Comparison of ENCODE assay signal across 9 cellular contexts in genomic region chr14:73492661-73493060, GRCh38. TPM values are rescaled to one million over a fixed set of nuclear protein-coding genes. Genes with fewer than 3 reads are reported as not detected.
DNase-seq lines count a peak whose midpoint lies in the region; ATAC-seq and TF ChIP-seq lines count a peak whose summit lies in the region.
"Had no signal": no experiment of that assay in that cellular context is flagged by ENCODE, and none has a peak within 500 bp of the region (broad histone marks: within the 10 kb centered on the region; RNA-seq: fewer than 3 reads in every experiment).

No MANE protein-coding gene starts in this region.

- H3K9me3 Mint-ChIP-seq in activated T-cell treated with anti-CD3 and anti-CD28 coated beads, Interleukin-2, amount 50 U/mL, for 4 hours, result no peaks in the 10 kb centered on the region

- H3K9me3 ChIP-seq in PC-9 (ENCODE audit: insufficient read depth, low read depth) (no peaks in the 10 kb centered on the region), smooth muscle cell (replicated peaks; ENCODE audit: low read depth) (no peaks in the 10 kb centered on the region)
- H3K9me3 ChIP-seq: esophagus squamous epithelium had no signal

- H4K20me1 ChIP-seq in PC-9 (ENCODE audit: insufficient read depth) (peaks cover 21% of the 10 kb centered on the region), smooth muscle cell (ENCODE audit: low read depth) (peaks cover 24% of the 10 kb centered on the region)

- H3K27me3 Mint-ChIP-seq in activated T-cell treated with anti-CD3 and anti-CD28 coated beads, Interleukin-2, amount 50 U/mL, for 4 hours (ENCODE audit: low read depth), result no peaks in the 10 kb centered on the region

- H3K79me2 ChIP-seq in PC-9 (ENCODE audit: low read depth), result peaks cover 29% of the 10 kb centered on the region
- H3K79me2 ChIP-seq in smooth muscle cell (ENCODE audit: low read depth), result peaks cover 8% of the 10 kb centered on the region

- TF ChIP-seq CTCF in PC-9 (conservative IDR thresholded peaks at IDR 0.05) (no peak), smooth muscle cell (IDR thresholded peaks at IDR 0.05; ENCODE audit: borderline replicate concordance, insufficient read depth, poor library complexity, severe bottlenecking) (no peak)

- no TSS peak for BruUV-seq in PC-9 (replicated peaks; lab: Mats Ljungman, UMichigan)

- H2AFZ ChIP-seq in PC-9 (no peak overlapping the region), smooth muscle cell (ENCODE audit: low read depth) (no peak overlapping the region)

- H3K4me1 ChIP-seq in PC-9 (replicated peaks; ENCODE audit: insufficient read depth) (peaks cover 23% of the 10 kb centered on the region), smooth muscle cell (ENCODE audit: low read depth) (peaks cover 15% of the 10 kb centered on the region)

- no peak for ATAC-seq in activated T-cell treated with anti-CD3 and anti-CD28 coated beads, Interleukin-2, amount 50 U/mL, for 4 hours
- no peak for ATAC-seq in HG03432 (IDR thresholded peaks at IDR 0.05; ENCODE audit: unreplicated experiment)

- peak overlapping the region; percentile 89 for H3K4me3 Mint-ChIP-seq in activated T-cell treated with anti-CD3 and anti-CD28 coated beads, Interleukin-2, amount 50 U/mL, for 4 hours

- H3K4me2 ChIP-seq in PC-9 (peak overlapping the region; percentile 98), smooth muscle cell (peak overlapping the region; percentile 90)

- H3K4me3 ChIP-seq in PC-9 (peak overlapping the region; percentile 76; the same call in 1 of the 2 replicates), smooth muscle cell (no peak overlapping the region)

- H3K9me2 ChIP-seq in PC-9 (ENCODE audit: insufficient read depth), result no peaks in the 10 kb centered on the region

- H3K36me3 Mint-ChIP-seq in activated T-cell treated with anti-CD3 and anti-CD28 coated beads, Interleukin-2, amount 50 U/mL, for 4 hours (ENCODE audit: insufficient read depth), result peaks cover 18% of the 10 kb centered on the region

- CTCF ChIA-PET in PC-9 (lab: Charles Lee), result no interaction called here

- no peak overlapping the region for H3K27ac ChIP-seq in PC-9
- H3K27ac ChIP-seq in smooth muscle cell (ENCODE audit: low read depth), result no peak overlapping the region
- H3K27ac ChIP-seq: esophagus squamous epithelium had no signal

- H3F3A ChIP-seq in PC-9 (ENCODE audit: insufficient read depth, low read depth), result peaks cover 10% of the 10 kb centered on the region
- H3F3A ChIP-seq in smooth muscle cell (ENCODE audit: low read depth), result peaks cover 7% of the 10 kb centered on the region

- DNase-seq in activated T-cell treated with anti-CD3 and anti-CD28 coated beads, Interleukin-2, amount 50 U/mL, for 4 hours, result no peak
- DNase-seq in activated T-cell treated with anti-CD3 and anti-CD28 coated beads, Interleukin-2, amount 50 U/mL, for 48 hours, result no peak
- DNase-seq in PC-9 (no peak), erythroblast (lab: John Stamatoyannopoulos, UW) (peak; percentile 16 to 44), smooth muscle cell (lab: John Stamatoyannopoulos, UW; ENCODE audit: unreplicated experiment) (no peak), RKO (ENCODE audit: low spot score) (no peak)
- no peak for DNase-seq in stimulated activated CD4-positive, alpha-beta T cell treated with anti-CD3 and anti-CD28 coated beads, Interleukin-4, amount 100 ng/mL, for 1 hour
- DNase-seq: esophagus squamous epithelium had no signal

- intact Hi-C loops in PC-9 (cut with micrococcal nuclease; ENCODE audit: unreplicated experiment), result no loop called here

- no peak for TF ChIP-seq POLR2A in erythroblast (IDR thresholded peaks at IDR 0.05; ENCODE audit: low read length)

- WGBS in smooth muscle cell (ENCODE audit: low lambda C conversion rate), result 70% methylated on average over 5 of the region's 5 CpGs

- POLR2A ChIA-PET in PC-9 (lab: Charles Lee; ENCODE audit: unreplicated experiment), result no interaction called here

- no peak overlapping the region for H3K9ac ChIP-seq in smooth muscle cell (ENCODE audit: low read depth)

- no peaks in the 10 kb centered on the region for H3K27me3 ChIP-seq in PC-9 (ENCODE audit: insufficient read depth, low read depth)
- no peaks in the 10 kb centered on the region for H3K27me3 ChIP-seq in smooth muscle cell (ENCODE audit: low read depth)
- H3K27me3 ChIP-seq: esophagus squamous epithelium had no signal

- H3K4me1 Mint-ChIP-seq in activated T-cell treated with anti-CD3 and anti-CD28 coated beads, Interleukin-2, amount 50 U/mL, for 4 hours (ENCODE audit: low read depth), result peaks cover 44% of the 10 kb centered on the region

- peaks cover 7% of the 10 kb centered on the region; the same call in 1 of the 2 replicates for H3K36me3 ChIP-seq in PC-9 (ENCODE audit: low read depth)
- H3K36me3 ChIP-seq in smooth muscle cell (ENCODE audit: low read depth), result no peaks in the 10 kb centered on the region

RNA-seq across cellular contexts. Expression of gene RIOX1, which starts 1.9 kb away (rescaled TPM):
- total RNA-seq in activated T-cell treated with anti-CD3 and anti-CD28 coated beads, Interleukin-2, amount 50 U/mL, for 4 hours, result 10 to 100 TPM; 29.3 to 31.1 (median 29.7) TPM
- 9.9 and 10.8 TPM in 2 replicates for total RNA-seq in PC-9 (2021)
- total RNA-seq in smooth muscle cell, result 2.7 and 5.7 TPM in 2 replicates
- 7.9 and 10.6 TPM in 2 replicates for polyA plus RNA-seq in smooth muscle cell

RNA-seq across cellular contexts. Expression of gene NUMB, which starts 34.3 kb away (rescaled TPM):
- total RNA-seq in activated T-cell treated with anti-CD3 and anti-CD28 coated beads, Interleukin-2, amount 50 U/mL, for 4 hours, result 10 to 100 TPM; 32.6 to 42.8 (median 36.5) TPM
- total RNA-seq in PC-9 (2021) (59.2 and 64.5 TPM in 2 replicates), smooth muscle cell (34.5 and 39.7 TPM in 2 replicates)
- polyA plus RNA-seq in smooth muscle cell, result 54.6 and 57.4 TPM in 2 replicates

RNA-seq across cellular contexts. Expression of gene ACOT1, which starts 44.3 kb away (rescaled TPM):
- 1 to 10 TPM in 1 of 3 donors, under 1 TPM in 1, not detected in 1; 0.61 to 1.4 TPM for total RNA-seq in activated T-cell treated with anti-CD3 and anti-CD28 coated beads, Interleukin-2, amount 50 U/mL, for 4 hours
- 2.2 and 3.6 TPM in 2 replicates for total RNA-seq in PC-9 (2021)
- total RNA-seq in smooth muscle cell, result 7.9 and 13.1 TPM in 2 replicates
- 4.3 and 7.3 TPM in 2 replicates for polyA plus RNA-seq in smooth muscle cell

Comparison
In these comparisons a context has a peak if more than half of its experiments do, and no peak if none do; other contexts are left out.
1. DNase-seq: peak in erythroblast (2 of 2); none in activated T-cell treated with anti-CD3 and anti-CD28 coated beads, Interleukin-2, amount 50 U/mL, for 4 hours (single experiment), activated T-cell treated with anti-CD3 and anti-CD28 coated beads, Interleukin-2, amount 50 U/mL, for 48 hours (0 of 2), PC-9 (0 of 2), smooth muscle cell (single experiment), RKO (single experiment) and stimulated activated CD4-positive, alpha-beta T cell treated with anti-CD3 and anti-CD28 coated beads, Interleukin-4, amount 100 ng/mL, for 1 hour (single experiment).